In the genomic region with DNA sequence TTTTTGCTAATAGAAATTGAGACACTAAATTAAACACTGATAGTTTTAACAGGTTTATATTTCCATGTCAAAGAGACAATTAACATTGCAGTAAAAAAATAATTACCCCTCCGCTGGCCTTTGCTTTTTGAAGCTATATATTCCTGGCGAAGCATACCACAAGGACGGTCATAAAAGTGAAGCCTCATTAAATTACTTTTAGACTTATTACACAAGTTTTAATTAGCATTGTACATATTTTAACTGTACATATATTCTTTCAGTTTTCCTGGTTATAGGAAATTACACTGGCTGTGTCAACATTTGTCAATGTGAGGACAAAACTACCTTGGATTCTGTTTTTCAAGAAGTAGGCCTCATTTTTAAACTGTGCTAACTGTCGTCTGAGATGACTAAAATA, we compare ENCODE assay signal across 2 cellular contexts.
TF ChIP-seq lines count a peak whose summit lies in the region.

No MANE protein-coding gene starts in this region.

TF ChIP-seq in SK-N-SH, 30 proteins besides CTCF, POLR2A, EP300 and RAD21 (continued from another document):
- TF ChIP-seq, protein P1, sequence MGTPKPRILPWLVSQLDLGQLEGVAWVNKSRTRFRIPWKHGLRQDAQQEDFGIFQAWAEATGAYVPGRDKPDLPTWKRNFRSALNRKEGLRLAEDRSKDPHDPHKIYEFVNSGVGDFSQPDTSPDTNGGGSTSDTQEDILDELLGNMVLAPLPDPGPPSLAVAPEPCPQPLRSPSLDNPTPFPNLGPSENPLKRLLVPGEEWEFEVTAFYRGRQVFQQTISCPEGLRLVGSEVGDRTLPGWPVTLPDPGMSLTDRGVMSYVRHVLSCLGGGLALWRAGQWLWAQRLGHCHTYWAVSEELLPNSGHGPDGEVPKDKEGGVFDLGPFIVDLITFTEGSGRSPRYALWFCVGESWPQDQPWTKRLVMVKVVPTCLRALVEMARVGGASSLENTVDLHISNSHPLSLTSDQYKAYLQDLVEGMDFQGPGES (IDR thresholded peaks at IDR 0.05; ENCODE audit: low read depth, low read length): no peak
- TF ChIP-seq RCOR1 (IDR thresholded peaks at IDR 0.05; ENCODE audit: low read length): no peak
- no peak for TF ChIP-seq MEF2A (IDR thresholded peaks at IDR 0.05; ENCODE audit: borderline replicate concordance, low read depth)
- TF ChIP-seq MXI1 (IDR thresholded peaks at IDR 0.05; ENCODE audit: low read depth, low read length): no peak
- no peak for TF ChIP-seq TCF12 (IDR thresholded peaks at IDR 0.05)
- TF ChIP-seq NFIC (IDR thresholded peaks at IDR 0.05; ENCODE audit: borderline replicate concordance): no peak
- TF ChIP-seq RXRA (IDR thresholded peaks at IDR 0.05; ENCODE audit: borderline replicate concordance, low read depth): no peak
- TF ChIP-seq ELF1 (IDR thresholded peaks at IDR 0.05): no peak
- no peak for TF ChIP-seq FOXJ3 (CRISPR knock-in tag; IDR thresholded peaks at IDR 0.05)
TF ChIP-seq in SK-N-SH: peak in this region for 0.

TF ChIP-seq in SK-N-SH treated with all-trans-retinoic acid at 6 μM for 48 hours, 23 proteins besides CTCF, POLR2A, EP300 and RAD21 (continued from another document):
- no peak for TF ChIP-seq BACH2 (CRISPR knock-in tag; IDR thresholded peaks at IDR 0.05; ENCODE audit: borderline replicate concordance)
